ENCODE assay signal across 28 cellular contexts in the genomic region with DNA sequence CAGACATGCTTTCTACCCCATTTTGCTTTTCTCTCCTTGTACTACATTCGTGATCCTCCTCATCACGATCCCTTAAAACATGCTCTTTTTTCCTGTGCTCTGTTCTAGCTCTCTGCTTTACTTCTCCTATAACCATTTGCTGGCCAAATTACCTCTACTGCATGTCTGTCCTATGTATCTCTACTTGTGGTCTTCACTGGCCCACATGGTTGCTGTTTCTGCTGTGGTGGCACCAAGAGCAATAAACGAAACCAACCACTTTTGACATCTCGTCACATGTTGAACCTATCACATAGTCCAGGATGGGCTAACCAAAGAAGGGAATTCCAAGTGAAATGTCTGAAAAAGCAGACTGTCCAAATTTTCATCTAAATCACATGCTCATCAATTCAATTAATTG.
"Had no signal": no experiment of that assay in that cellular context is flagged by ENCODE, and none has a peak within 500 bp of the region (broad histone marks: within the 10 kb centered on the region; RNA-seq: fewer than 3 reads in every experiment).

No MANE protein-coding gene starts in this region.

- H3K4me1 ChIP-seq: left ventricle myocardium inferior, right atrium auricular region, right lobe of liver, stomach, testis, thyroid gland, transverse colon, upper lobe of left lung, vagina had no signal

- FAIRE-seq: kidney had no signal

- H3K4me1 Mint-ChIP-seq: immature natural killer cell; naive thymus-derived CD8-positive, alpha-beta T cell; nephron; neural crest cell; stimulated activated naive B cell treated with anti-CD40 and anti-IgM and Interleukin-4, amounts not matched to agents 10 μg/mL and 1 μg/mL and 100 μg/mL, for 72 hours had no signal

- ATAC-seq: left colon; naive thymus-derived CD8-positive, alpha-beta T cell; right lobe of liver; stimulated activated naive B cell treated with anti-CD40 and anti-IgM and Interleukin-4, amounts not matched to agents 10 μg/mL and 1 μg/mL and 100 μg/mL, for 72 hours; stimulated activated naive CD8-positive, alpha-beta T cell treated with anti-CD3 and anti-CD28 coated beads, Interleukin-15, Interleukin-2, amounts not matched to agents 100 U/mL and 50 U/mL, for 24 hours had no signal

- H3K36me3 ChIP-seq: left ventricle myocardium inferior, neutrophil, ovary, right atrium auricular region, right lobe of liver, stomach, thyroid gland, transverse colon, upper lobe of left lung, vagina had no signal

- DNase-seq: hypothalamus; immature natural killer cell; kidney; left colon; left ventricle myocardium inferior; mesenchymal stem cell; naive thymus-derived CD8-positive, alpha-beta T cell; occipital lobe; ovary; right lobe of liver; stimulated activated CD4-positive, alpha-beta T cell treated with anti-CD3 and anti-CD28 coated beads, Interleukin-12 subunit alpha, Interleukin-12 subunit beta, amount 100 ng/mL, for 4 hours; stimulated activated CD4-positive, alpha-beta T cell treated with anti-CD3 and anti-CD28 coated beads, Interleukin-15, amount 100 ng/mL, for 24 hours; stimulated activated CD4-positive, alpha-beta T cell treated with anti-CD3 and anti-CD28 coated beads, Interleukin-2, amount 100 ng/mL, for 24 hours; stimulated activated CD4-positive, alpha-beta T cell treated with anti-CD3 and anti-CD28 coated beads, Interleukin-4, amount 100 ng/mL, for 1 hour; stimulated activated naive B cell treated with anti-CD40 and anti-IgM and Interleukin-4, amounts not matched to agents 10 μg/mL and 1 μg/mL and 100 μg/mL, for 72 hours; stimulated activated naive CD8-positive, alpha-beta T cell treated with anti-CD3 and anti-CD28 coated beads, Interleukin-15, Interleukin-2, amounts not matched to agents 100 U/mL and 50 U/mL, for 24 hours; stomach; testis; thyroid gland; transverse colon; upper lobe of left lung had no signal

- H3K4me3 ChIP-seq: left ventricle myocardium inferior, lung, ovary, right atrium auricular region, right lobe of liver, stomach, testis, thyroid gland, transverse colon, upper lobe of left lung, vagina had no signal

- H3K4me3 Mint-ChIP-seq: immature natural killer cell; naive thymus-derived CD8-positive, alpha-beta T cell; nephron; neural crest cell; stimulated activated naive B cell treated with anti-CD40 and anti-IgM and Interleukin-4, amounts not matched to agents 10 μg/mL and 1 μg/mL and 100 μg/mL, for 72 hours had no signal

- H3K27me3 ChIP-seq: neutrophil, ovary, right atrium auricular region, right lobe of liver, stomach, testis, thyroid gland, transverse colon, upper lobe of left lung, vagina had no signal

- H3K36me3 Mint-ChIP-seq: immature natural killer cell; naive thymus-derived CD8-positive, alpha-beta T cell; stimulated activated naive B cell treated with anti-CD40 and anti-IgM and Interleukin-4, amounts not matched to agents 10 μg/mL and 1 μg/mL and 100 μg/mL, for 72 hours had no signal

- H3K27ac Mint-ChIP-seq: immature natural killer cell; naive thymus-derived CD8-positive, alpha-beta T cell; nephron; progenitor cell of endocrine pancreas; stimulated activated naive B cell treated with anti-CD40 and anti-IgM and Interleukin-4, amounts not matched to agents 10 μg/mL and 1 μg/mL and 100 μg/mL, for 72 hours had no signal

- H3K27ac ChIP-seq: left ventricle myocardium inferior, neutrophil, ovary, right atrium auricular region, right lobe of liver, stomach, testis, thyroid gland, transverse colon, upper lobe of left lung, vagina had no signal

- H3K27me3 Mint-ChIP-seq: progenitor cell of endocrine pancreas had no signal

- H3K9me3 ChIP-seq: left ventricle myocardium inferior, neutrophil, ovary, right atrium auricular region, right lobe of liver, stomach, testis, thyroid gland, transverse colon, upper lobe of left lung, vagina had no signal
